Comparison of ENCODE assay signal across 8 cellular contexts in genomic region chr16:46389561-46390041, GRCh38.
A peak's percentile ranks its signal among the peaks of the same experiment; 100 is the strongest.
DNase-seq lines count a peak whose midpoint lies in the region; ATAC-seq and TF ChIP-seq lines count a peak whose summit lies in the region.
"Not testable (repeated sequence)": the region's sequence is repeated elsewhere in the genome, so short reads cannot be mapped to it uniquely, and the experiment has no call there.

No MANE protein-coding gene starts in this region.

- not testable (repeated sequence) for TF ChIP-seq POLR2A in NB4 (IDR thresholded peaks at IDR 0.05; ENCODE audit: extremely low read depth, insufficient read length); gastrocnemius medialis (IDR thresholded peaks at IDR 0.05); stomach (IDR thresholded peaks at IDR 0.05)

- in situ Hi-C loops in gastrocnemius medialis (cut with MboI; ENCODE audit: low sequenced_read_pairs in 4 of 4): not testable (repeated sequence)

- CTCF ChIA-PET in Caco-2 (lab: Charles Lee): not testable (repeated sequence)

- H3K36me3 ChIP-seq in Caco-2 (ENCODE audit: control insufficient read depth, insufficient read depth, low read length); ascending aorta; gastrocnemius medialis; stomach: not testable (repeated sequence)

- H3K4me3 ChIP-seq in Caco-2 (ENCODE audit: low read depth, low read length); NB4 (ENCODE audit: low read depth, low read length): not testable (repeated sequence)
- peak overlapping the region in 1 of 2 donors; percentile 0 for H3K4me3 ChIP-seq in ascending aorta
- H3K4me3 ChIP-seq in gastrocnemius medialis: peak overlapping the region in 2 of 4 donors; percentile 0
- peak overlapping the region in 2 of 4 donors; percentile 0 for H3K4me3 ChIP-seq in stomach

- not testable (repeated sequence) for H3K27ac ChIP-seq in ascending aorta, gastrocnemius medialis, stomach

- H3K36me3 Mint-ChIP-seq in Caco-2 (ENCODE audit: insufficient read depth, unreplicated experiment): not testable (repeated sequence)

- H3K9me3 Mint-ChIP-seq in Caco-2 (ENCODE audit: unreplicated experiment): not testable (repeated sequence)

- not testable (repeated sequence) for H3K4me1 ChIP-seq in Caco-2, ascending aorta, gastrocnemius medialis, stomach

- POLR2A ChIA-PET in Caco-2 (lab: Charles Lee): not testable (repeated sequence)

- not testable (repeated sequence) for H3K4me1 Mint-ChIP-seq in Caco-2 (ENCODE audit: low read depth, unreplicated experiment)

- not testable (repeated sequence) for H3K4me3 Mint-ChIP-seq in Caco-2 (ENCODE audit: unreplicated experiment)

- H3K27me3 ChIP-seq in Caco-2 (replicated peaks; ENCODE audit: control insufficient read depth, insufficient read depth, low read length); ascending aorta; gastrocnemius medialis; stomach: not testable (repeated sequence)

- WGBS in stomach, 5 donors: 75 to 80% (median 76%) methylated on average over 20 of the region's 20 CpGs

- not testable (repeated sequence) for H3K27ac Mint-ChIP-seq in Caco-2 (ENCODE audit: unreplicated experiment)

- ATAC-seq in gastrocnemius medialis: not testable (repeated sequence)

- not testable (repeated sequence) for TF ChIP-seq EP300 in stomach (IDR thresholded peaks at IDR 0.05)

- DNase-seq in Caco-2 (peak; percentile 71 to 87), NB4 (ENCODE audit: low read depth) (peak; percentile 90), ascending aorta (ENCODE audit: low spot score in 2 of 2) (peak; percentile 56 to 93), fibroblast of peridontal ligament (ENCODE audit: extremely low read depth) (peak; percentile 87), medulla oblongata (ENCODE audit: extremely low spot score) (peak; percentile 100), gastrocnemius medialis (peak; percentile 57 to 82), stomach (peak; percentile 51)
- DNase-seq in activated CD4-positive, alpha-beta T cell treated with anti-CD3 and anti-CD28 coated beads, Interleukin-2, amount 50 U/mL, for 1 hour: peak; percentile 5

- H3K27me3 Mint-ChIP-seq in Caco-2 (ENCODE audit: insufficient read depth, unreplicated experiment): not testable (repeated sequence)

- BruUV-seq in Caco-2 (replicated peaks; lab: Mats Ljungman, UMichigan): not testable (repeated sequence)

- TF ChIP-seq CTCF in Caco-2 (IDR thresholded peaks at IDR 0.05; ENCODE audit: insufficient read depth in 1 of 2, low read depth in 1 of 2, low read length in 1 of 2, severe bottlenecking in 1 of 2, unreplicated experiment in 1 of 2); NB4 (IDR thresholded peaks at IDR 0.05; ENCODE audit: low read depth, low read length); ascending aorta (IDR thresholded peaks at IDR 0.05); gastrocnemius medialis (IDR thresholded peaks at IDR 0.05 in 4 of 5, conservative IDR thresholded peaks at IDR 0.05 in 1 of 5); stomach (IDR thresholded peaks at IDR 0.05): not testable (repeated sequence)

- not testable (repeated sequence) for H3K9me3 ChIP-seq in Caco-2
- H3K9me3 ChIP-seq in ascending aorta (peaks cover 11 to 15% of the 10 kb centered on the region in 2 donors), gastrocnemius medialis (peaks cover 0 to 14% (median 0%) of the 10 kb centered on the region in 3 donors), stomach (peaks cover 5 to 11% (median 9%) of the 10 kb centered on the region in 4 donors)

- intact Hi-C loops in Caco-2 (cut with micrococcal nuclease; ENCODE audit: unreplicated experiment); ascending aorta (cut with DNase I); gastrocnemius medialis (cut with DNase I; ENCODE audit: low total_unique reads); stomach (cut with DNase I; ENCODE audit: low total_unique reads): not testable (repeated sequence)

Comparison
In these comparisons a context has a peak if more than half of its experiments do, and no peak if none do; other contexts are left out.
1. DNase-seq: peak in every context shown above with its lines; median percentile 100 in medulla oblongata; 90 in NB4; 87 in fibroblast of peridontal ligament; 79 in Caco-2; 74 in ascending aorta; 70 in gastrocnemius medialis; 51 in stomach; 5 in activated CD4-positive, alpha-beta T cell treated with anti-CD3 and anti-CD28 coated beads, Interleukin-2, amount 50 U/mL, for 1 hour.